Comparison of ENCODE assay signal across 26 cellular contexts in the genomic region with DNA sequence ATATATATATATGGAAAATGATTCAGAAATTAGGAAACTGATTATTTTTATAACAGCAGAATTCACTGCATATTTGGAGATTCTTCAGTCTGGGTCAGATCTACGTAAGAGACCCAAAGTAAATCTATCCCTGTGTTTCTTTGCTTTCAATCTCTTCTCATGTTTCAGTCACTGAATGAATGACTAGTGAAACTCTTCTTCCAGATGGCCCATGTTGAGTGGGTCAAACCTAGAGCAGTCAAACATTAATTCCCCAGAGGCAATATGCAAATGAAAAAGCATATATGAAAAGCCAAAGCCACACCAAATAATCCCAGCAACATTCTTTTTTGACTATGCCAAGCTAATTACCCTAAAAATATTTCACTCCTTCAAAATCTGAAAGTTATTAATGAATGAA.
DNase-seq lines count a peak whose midpoint lies in the region; ATAC-seq and TF ChIP-seq lines count a peak whose summit lies in the region.
"Had no signal": no experiment of that assay in that cellular context is flagged by ENCODE, and none has a peak within 500 bp of the region (broad histone marks: within the 10 kb centered on the region; RNA-seq: fewer than 3 reads in every experiment).

No MANE protein-coding gene starts in this region.

- no TSS peak for BruUV-seq in A673 (replicated peaks; lab: Mats Ljungman, UMichigan)

- ATAC-seq in GM18909 (IDR thresholded peaks at IDR 0.05; ENCODE audit: poor library complexity, unreplicated experiment) (peak; percentile 74), HG02938 (IDR thresholded peaks at IDR 0.05; ENCODE audit: unreplicated experiment) (peak; percentile 84), HG03460 (IDR thresholded peaks at IDR 0.05; ENCODE audit: unreplicated experiment) (peak; percentile 71), gastroesophageal sphincter (no peak), GM21360 (IDR thresholded peaks at IDR 0.05; ENCODE audit: unreplicated experiment) (no peak)
- ATAC-seq: activated naive CD4-positive, alpha-beta T cell treated with anti-CD3 and anti-CD28 coated beads, Interleukin-2, amount 50 U/mL, for 72 hours; activated T-helper 17 cell treated with anti-CD3 and anti-CD28 coated beads, Interleukin-2, amount 50 U/mL, for 72 hours; CD8-positive, alpha-beta T cell; HCT116; natural killer cell treated with Interleukin-12 subunit alpha and Interleukin-12 subunit beta and Interleukin-15 and Interleukin-18, amount 100 ng/mL, for 72 hours; PC-3 had no signal

- TF ChIP-seq CTCF in A673 (conservative IDR thresholded peaks at IDR 0.05; ENCODE audit: low read depth, low read length), result no peak
- TF ChIP-seq CTCF in gastroesophageal sphincter (IDR thresholded peaks at IDR 0.05), result no peak

- POLR2A ChIA-PET in A673 (lab: Charles Lee; ENCODE audit: low non-redundant PET), result no interaction called here

- no peaks in the 10 kb centered on the region for H3K36me3 ChIP-seq in A673 (ENCODE audit: insufficient read depth, low read length, poor library complexity, severe bottlenecking)
- H3K36me3 ChIP-seq in gastroesophageal sphincter, result no peaks in the 10 kb centered on the region
- H3K36me3 ChIP-seq: cardiac muscle cell had no signal

- TF ChIP-seq EP300 in gastroesophageal sphincter (IDR thresholded peaks at IDR 0.05), result no peak

- intact Hi-C loops in A673 (cut with micrococcal nuclease; ENCODE audit: unreplicated experiment), result no loop called here

- CTCF ChIA-PET in A673 (lab: Charles Lee), result no interaction called here

- H3K4me1 ChIP-seq in A673 (ENCODE audit: insufficient read depth, low read length, poor library complexity, severe bottlenecking) (no peaks in the 10 kb centered on the region), gastroesophageal sphincter (no peaks in the 10 kb centered on the region)

- 88 to 91% methylated on average over 1 of the region's 1 CpG for WGBS in gastroesophageal sphincter (ENCODE audit: low coverage in 1 of 2), 2 donors

- no peaks in the 10 kb centered on the region for H3K9me3 ChIP-seq in A673 (ENCODE audit: low read depth, low read length, poor library complexity, severe bottlenecking)
- H3K9me3 ChIP-seq in gastroesophageal sphincter, result no peaks in the 10 kb centered on the region

- no peak for TF ChIP-seq POLR2A in gastroesophageal sphincter (IDR thresholded peaks at IDR 0.05)

- H3K27ac ChIP-seq in A673 (ENCODE audit: low read depth, low read length, poor library complexity, severe bottlenecking), result no peak overlapping the region
- H3K27ac ChIP-seq in gastroesophageal sphincter, result no peak overlapping the region
- H3K27ac ChIP-seq: cardiac muscle cell, VCaP had no signal

- H3K4me3 ChIP-seq in A673 (ENCODE audit: low read depth, low read length, poor library complexity, severe bottlenecking) (no peak overlapping the region), gastroesophageal sphincter (no peak overlapping the region)
- H3K4me3 ChIP-seq: cardiac muscle cell, smooth muscle cell had no signal

- DNase-seq in A673 (ENCODE audit: low spot score), result peak; percentile 3
- no peak for DNase-seq in islet precursor cell
- no peak for DNase-seq in DMS79 treated with DMSO at 0.1 percent for 48 hours (lab: John Stamatoyannopoulos, UW)
- DNase-seq: 8988T; activated CD4-positive, alpha-beta T cell treated with anti-CD3 and anti-CD28 coated beads, Interleukin-2, amount 10 ng/mL, durations not matched to agents 7 days and 5 days; anterior cingulate cortex; CD8-positive, alpha-beta T cell; cortex of kidney; NCI-H1105 treated with DMSO at 0.1 percent for 48 hours; NCI-H2029 treated with DMSO at 0.1 percent for 48 hours; NCI-H446; PC-3; retina; Right ventricle myocardium superior had no signal

- no peaks in the 10 kb centered on the region for H3K27me3 ChIP-seq in A673 (replicated peaks; ENCODE audit: insufficient read depth, low read depth, low read length, poor library complexity)
- no peaks in the 10 kb centered on the region for H3K27me3 ChIP-seq in gastroesophageal sphincter
- H3K27me3 ChIP-seq: cardiac muscle cell had no signal

Comparison
In these comparisons a context has a peak if more than half of its experiments do, and no peak if none do; other contexts are left out.
1. ATAC-seq: peak in GM18909 (single experiment), HG02938 (single experiment) and HG03460 (single experiment); none in gastroesophageal sphincter (single experiment) and GM21360 (single experiment).